In genomic region chr16:69485816-69486215, GRCh38 we compare ENCODE assay signal across 35 cellular contexts.
"Had no signal": no experiment of that assay in that cellular context is flagged by ENCODE, and none has a peak within 500 bp of the region (broad histone marks: within the 10 kb centered on the region; RNA-seq: fewer than 3 reads in every experiment).

No MANE protein-coding gene starts in this region.

- DNase-seq: activated B cell treated with CpG ODN at 0.5 μM for 24 hours; activated CD4-positive, alpha-beta memory T cell treated with anti-CD3 and anti-CD28 coated beads for 36 hours; activated CD4-positive, alpha-beta T cell treated with anti-CD3 and anti-CD28 coated beads for 48 hours; activated CD4-positive, alpha-beta T cell treated with anti-CD3 and anti-CD28 coated beads, Interleukin-2, amount 50 U/mL, for 1 hour; activated CD8-positive, alpha-beta memory T cell treated with anti-CD3 and anti-CD28 coated beads, Interleukin-2, amount 10 ng/mL, durations not matched to agents 7 days and 5 days; activated CD8-positive, alpha-beta memory T cell treated with anti-CD3 and anti-CD28 coated beads, Interleukin-2, amount 50 U/mL, for 4 hours; activated CD8-positive, alpha-beta T cell treated with anti-CD3 and anti-CD28 coated beads, Interleukin-2, amount 10 ng/mL, durations not matched to agents 7 days and 5 days; activated effector memory CD4-positive, alpha-beta T cell treated with anti-CD3 and anti-CD28 coated beads, Interleukin-2, amount 50 U/mL, for 16 hours; activated naive CD4-positive, alpha-beta T cell treated with anti-CD3 and anti-CD28 coated beads for 36 hours; activated naive CD8-positive, alpha-beta T cell treated with anti-CD3 and anti-CD28 coated beads for 36 hours; activated T-cell treated with anti-CD3 and anti-CD28 coated beads, Interleukin-2, amount 50 U/mL, for 1 hour; activated T-cell treated with anti-CD3 and anti-CD28 coated beads, Interleukin-2, amount 50 U/mL, for 48 hours; central memory CD4-positive, alpha-beta T cell; cerebellar nuclear complex; dorsolateral prefrontal cortex; effector memory CD4-positive, alpha-beta T cell; endodermal cell; foreskin fibroblast; SW 1271; T-cell; T1000; WERI-Rb-1 had no signal

- H3K4me1 Mint-ChIP-seq: activated CD8-positive, alpha-beta memory T cell treated with anti-CD3 and anti-CD28 coated beads, Interleukin-2, amount 10 ng/mL, durations not matched to agents 7 days and 5 days; activated naive CD4-positive, alpha-beta T cell treated with anti-CD3 and anti-CD28 coated beads, Interleukin-2, amount 50 U/mL, for 24 hours; activated naive CD8-positive, alpha-beta T cell treated with anti-CD3 and anti-CD28 coated beads for 36 hours had no signal

- H3K4me3 ChIP-seq: ascending aorta, breast epithelium, cardiac muscle cell, coronary artery, dorsolateral prefrontal cortex had no signal

- H3K9me3 ChIP-seq: ascending aorta, breast epithelium had no signal

- H3K27me3 ChIP-seq: ascending aorta, breast epithelium, cardiac muscle cell, dorsolateral prefrontal cortex had no signal

- H3K27ac ChIP-seq: ascending aorta, breast epithelium, cardiac muscle cell, coronary artery, dorsolateral prefrontal cortex, WERI-Rb-1 had no signal

- H3K36me3 ChIP-seq: ascending aorta, breast epithelium, cardiac muscle cell, WERI-Rb-1 had no signal

- H3K4me3 Mint-ChIP-seq: activated B cell treated with CpG ODN at 0.5 μM for 24 hours; activated CD4-positive, alpha-beta memory T cell treated with anti-CD3 and anti-CD28 coated beads for 36 hours; activated CD8-positive, alpha-beta memory T cell treated with anti-CD3 and anti-CD28 coated beads, Interleukin-2, amount 10 ng/mL, durations not matched to agents 7 days and 5 days; activated CD8-positive, alpha-beta T cell treated with anti-CD3 and anti-CD28 coated beads, Interleukin-2, amount 10 ng/mL, durations not matched to agents 7 days and 5 days; activated naive CD4-positive, alpha-beta T cell treated with anti-CD3 and anti-CD28 coated beads for 36 hours; activated naive CD4-positive, alpha-beta T cell treated with anti-CD3 and anti-CD28 coated beads, Interleukin-2, amount 50 U/mL, for 24 hours; activated naive CD8-positive, alpha-beta T cell treated with anti-CD3 and anti-CD28 coated beads for 36 hours; activated T-helper 1 cell treated with anti-CD3 and anti-CD28 coated beads, Interleukin-12 subunit alpha, Interleukin-12 subunit beta, Interleukin-2, Interleukin-4 antibody, amounts not matched to agents 30 ng/mL and 10 ng/mL and 1 ng/mL, durations not matched to agents 14 hours and 24 hours and 36 hours; brain; dendritic cell treated with granulocyte-macrophage colony-stimulating factor and Interleukin-4, amounts not matched to agents 40 ng/mL and 50 ng/mL, for 4 days; endodermal cell; T-cell; T-helper 1 cell treated with Interleukin-12 subunit alpha and Interleukin-12 subunit beta and Interleukin-4 antibody, amounts not matched to agents 30 μg/mL and 1 μg/mL, for 36 hours; T-helper 2 cell treated with Interferon-gamma antibody and Interleukin-4, amounts not matched to agents 5 μg/mL and 100 μg/mL, for 36 hours had no signal

- H3K27me3 Mint-ChIP-seq: activated B cell treated with CpG ODN at 0.5 μM for 24 hours; activated CD4-positive, alpha-beta memory T cell treated with anti-CD3 and anti-CD28 coated beads for 36 hours; activated naive CD4-positive, alpha-beta T cell treated with anti-CD3 and anti-CD28 coated beads, Interleukin-2, amount 50 U/mL, for 24 hours; activated naive CD8-positive, alpha-beta T cell treated with anti-CD3 and anti-CD28 coated beads for 36 hours; brain had no signal

- H3K27ac Mint-ChIP-seq: activated B cell treated with CpG ODN at 0.5 μM for 24 hours; activated CD4-positive, alpha-beta memory T cell treated with anti-CD3 and anti-CD28 coated beads for 36 hours; activated CD8-positive, alpha-beta T cell treated with anti-CD3 and anti-CD28 coated beads, Interleukin-2, amount 10 ng/mL, durations not matched to agents 7 days and 5 days; activated naive CD4-positive, alpha-beta T cell treated with anti-CD3 and anti-CD28 coated beads for 36 hours; activated naive CD4-positive, alpha-beta T cell treated with anti-CD3 and anti-CD28 coated beads, Interleukin-2, amount 50 U/mL, for 24 hours; activated naive CD8-positive, alpha-beta T cell treated with anti-CD3 and anti-CD28 coated beads for 36 hours; activated T-helper 1 cell treated with anti-CD3 and anti-CD28 coated beads, Interleukin-12 subunit alpha, Interleukin-12 subunit beta, Interleukin-2, Interleukin-4 antibody, amounts not matched to agents 30 ng/mL and 10 ng/mL and 1 ng/mL, durations not matched to agents 14 hours and 24 hours and 36 hours; activated T-helper 2 cell treated with anti-CD3 and anti-CD28 coated beads, Interferon-gamma antibody, Interleukin-2, Interleukin-4, amounts not matched to agents 10 μg/mL and 5 μg/mL and 100 μg/mL, durations not matched to agents 14 hours and 24 hours and 36 hours; brain; dendritic cell treated with granulocyte-macrophage colony-stimulating factor and Interleukin-4, amounts not matched to agents 40 ng/mL and 50 ng/mL, for 4 days; endodermal cell; T-cell; T-helper 1 cell treated with Interleukin-12 subunit alpha and Interleukin-12 subunit beta and Interleukin-4 antibody, amounts not matched to agents 30 μg/mL and 1 μg/mL, for 36 hours; T-helper 2 cell treated with Interferon-gamma antibody and Interleukin-4, amounts not matched to agents 5 μg/mL and 100 μg/mL, for 36 hours had no signal

- ATAC-seq: activated CD4-positive, CD25-positive, alpha-beta regulatory T cell treated with anti-CD3 and anti-CD28 coated beads, Interleukin-2, amount 50 U/mL, for 24 hours; activated CD8-positive, alpha-beta memory T cell treated with anti-CD3 and anti-CD28 coated beads, Interleukin-2, amount 10 ng/mL, durations not matched to agents 7 days and 5 days; activated CD8-positive, alpha-beta T cell treated with anti-CD3 and anti-CD28 coated beads, Interleukin-2, amount 10 ng/mL, durations not matched to agents 7 days and 5 days; esophagus mucosa; T-cell had no signal

- H3K9me3 Mint-ChIP-seq: activated B cell treated with CpG ODN at 0.5 μM for 24 hours; activated CD4-positive, alpha-beta memory T cell treated with anti-CD3 and anti-CD28 coated beads for 36 hours; activated naive CD4-positive, alpha-beta T cell treated with anti-CD3 and anti-CD28 coated beads for 36 hours; activated naive CD4-positive, alpha-beta T cell treated with anti-CD3 and anti-CD28 coated beads, Interleukin-2, amount 50 U/mL, for 24 hours; activated naive CD8-positive, alpha-beta T cell treated with anti-CD3 and anti-CD28 coated beads for 36 hours; activated T-helper 1 cell treated with anti-CD3 and anti-CD28 coated beads, Interleukin-12 subunit alpha, Interleukin-12 subunit beta, Interleukin-2, Interleukin-4 antibody, amounts not matched to agents 30 ng/mL and 10 ng/mL and 1 ng/mL, durations not matched to agents 14 hours and 24 hours and 36 hours; activated T-helper 2 cell treated with anti-CD3 and anti-CD28 coated beads, Interferon-gamma antibody, Interleukin-2, Interleukin-4, amounts not matched to agents 10 μg/mL and 5 μg/mL and 100 μg/mL, durations not matched to agents 14 hours and 24 hours and 36 hours; brain; dendritic cell treated with granulocyte-macrophage colony-stimulating factor and Interleukin-4, amounts not matched to agents 40 ng/mL and 50 ng/mL, for 4 days; endodermal cell; T-cell; T-helper 1 cell treated with Interleukin-12 subunit alpha and Interleukin-12 subunit beta and Interleukin-4 antibody, amounts not matched to agents 30 μg/mL and 1 μg/mL, for 36 hours; T-helper 2 cell treated with Interferon-gamma antibody and Interleukin-4, amounts not matched to agents 5 μg/mL and 100 μg/mL, for 36 hours had no signal

- H3K36me3 Mint-ChIP-seq: activated CD4-positive, alpha-beta memory T cell treated with anti-CD3 and anti-CD28 coated beads for 36 hours; activated CD8-positive, alpha-beta memory T cell treated with anti-CD3 and anti-CD28 coated beads, Interleukin-2, amount 10 ng/mL, durations not matched to agents 7 days and 5 days; activated naive CD4-positive, alpha-beta T cell treated with anti-CD3 and anti-CD28 coated beads, Interleukin-2, amount 50 U/mL, for 24 hours; activated naive CD8-positive, alpha-beta T cell treated with anti-CD3 and anti-CD28 coated beads for 36 hours; brain had no signal
